15 cellular contexts compared by ENCODE assay signal in the genomic region with DNA sequence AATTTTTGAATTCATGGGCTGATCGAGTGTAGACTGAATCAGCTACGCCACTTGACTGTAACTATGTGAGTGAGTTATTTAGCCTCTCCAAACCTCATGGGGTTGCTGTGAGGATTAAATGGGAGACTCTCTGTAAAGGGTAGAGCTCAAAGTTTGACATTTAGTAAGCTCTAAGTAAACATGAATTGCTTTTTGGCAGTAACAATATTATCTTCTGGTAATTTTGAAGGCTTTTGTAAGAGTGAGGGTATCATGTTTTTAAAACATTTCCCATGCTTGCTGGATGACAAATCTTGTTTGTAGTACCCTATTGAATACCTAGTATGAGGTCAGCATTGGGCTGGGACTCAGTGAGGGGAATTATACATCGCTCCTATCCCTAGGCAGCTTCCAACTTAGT. TPM values are rescaled to one million over a fixed set of nuclear protein-coding genes. Genes with fewer than 3 reads are reported as not detected.
DNase-seq lines count a peak whose midpoint lies in the region; ATAC-seq and TF ChIP-seq lines count a peak whose summit lies in the region.
"Had no signal": no experiment of that assay in that cellular context is flagged by ENCODE, and none has a peak within 500 bp of the region (broad histone marks: within the 10 kb centered on the region; RNA-seq: fewer than 3 reads in every experiment).

No MANE protein-coding gene starts in this region.

- no peak overlapping the region for H3K27ac ChIP-seq in osteoblast (ENCODE audit: low read depth, low read length)
- H3K27ac ChIP-seq: 22Rv1, KMS-11, SK-N-MC had no signal

- H3K36me3 ChIP-seq in osteoblast (ENCODE audit: insufficient read depth, low read length) = no peaks in the 10 kb centered on the region

- H4K20me1 ChIP-seq in osteoblast (ENCODE audit: insufficient read depth, low read length) = peaks cover 11% of the 10 kb centered on the region

- H2AFZ ChIP-seq in osteoblast (ENCODE audit: low read length) = no peak overlapping the region

- no peaks in the 10 kb centered on the region for H3K27me3 ChIP-seq in osteoblast (ENCODE audit: insufficient read depth, low read length)

- DNase-seq in DMS53 (lab: John Stamatoyannopoulos, UW) (peak; percentile 22), DMS53 treated with DMSO at 0.1 percent for 48 hours (lab: John Stamatoyannopoulos, UW; ENCODE audit: unreplicated experiment) (no peak), fibroblast of the conjunctiva (ENCODE audit: low read depth) (peak; percentile 17), osteoblast (ENCODE audit: insufficient read length, low spot score, missing footprints) (peak; percentile 70), NCI-H446 treated with DMSO at 0.1 percent for 48 hours (lab: John Stamatoyannopoulos, UW) (no peak), NCI-H1694 (lab: John Stamatoyannopoulos, UW) (no peak)
- DNase-seq: C1 segment of cervical spinal cord, NCI-H2029 treated with DMSO at 0.1 percent for 48 hours, NCI-H748 treated with DMSO at 0.1 percent for 48 hours had no signal

- H3K9me3 ChIP-seq in osteoblast (ENCODE audit: low read depth, low read length) = no peaks in the 10 kb centered on the region

- TF ChIP-seq CTCF in osteoblast (IDR thresholded peaks at IDR 0.05; ENCODE audit: extremely low read depth, low read depth, low read length) = no peak

- H3K79me2 ChIP-seq in osteoblast (ENCODE audit: insufficient read depth, low read length) = peaks cover 20% of the 10 kb centered on the region

- H3K4me2 ChIP-seq in osteoblast (ENCODE audit: insufficient read depth, low read length) = no peak overlapping the region
- H3K4me2 ChIP-seq: KMS-11 had no signal

- no peak for ATAC-seq in HG03135 (IDR thresholded peaks at IDR 0.05; ENCODE audit: unreplicated experiment)
- no peak for ATAC-seq in GM19467 (IDR thresholded peaks at IDR 0.05; ENCODE audit: unreplicated experiment)
- ATAC-seq: Right ventricle myocardium inferior had no signal

- peaks cover 13% of the 10 kb centered on the region for H3K4me1 ChIP-seq in osteoblast (ENCODE audit: insufficient read depth, low read length)

- no peak overlapping the region for H3K4me3 ChIP-seq in osteoblast (ENCODE audit: insufficient read depth, low read length)
- H3K4me3 ChIP-seq: SK-N-MC had no signal

RNA-seq across cellular contexts. Expression of a gene that starts 35.3 kb away (rescaled TPM):
- total RNA-seq in osteoblast = 11.6 and 12.4 TPM in 2 replicates

Comparison
In these comparisons a context has a peak if more than half of its experiments do, and no peak if none do; other contexts are left out.
1. DNase-seq: peak in DMS53 (single experiment), fibroblast of the conjunctiva (single experiment) and osteoblast (single experiment); none in DMS53 treated with DMSO at 0.1 percent for 48 hours (single experiment), NCI-H446 treated with DMSO at 0.1 percent for 48 hours (single experiment) and NCI-H1694 (single experiment).